Comparison of ENCODE assay signal across 1 cellular context in genomic region chr17:49763735-49764558, GRCh38.
TF ChIP-seq lines count a peak whose summit lies in the region.

Gene FAM117A (minus strand): TSS chr17:49764131. CDS start chr17:49764087, 44 bp downstream.

TF ChIP-seq in HepG2, 621 proteins besides CTCF, POLR2A, EP300 and RAD21 (continued from another document and continues in another):
- TF ChIP-seq AFF4 (CRISPR knock-in tag; IDR thresholded peaks at IDR 0.05) (no peak), SRSF1 (optimal IDR thresholded peaks at IDR 0.05; ENCODE audit: low read depth, low read length) (peak; percentile 81), ZMYM3 (CRISPR knock-in tag; IDR thresholded peaks at IDR 0.05) (no peak), ZC3H4 (CRISPR knock-in tag; IDR thresholded peaks at IDR 0.05; ENCODE audit: borderline replicate concordance) (no peak), TOE1 (CRISPR knock-in tag; IDR thresholded peaks at IDR 0.05) (no peak), EEA1 (CRISPR knock-in tag; IDR thresholded peaks at IDR 0.05; ENCODE audit: borderline replicate concordance) (no peak), PLSCR1 (CRISPR knock-in tag; IDR thresholded peaks at IDR 0.05; ENCODE audit: borderline replicate concordance) (no peak), RARA (CRISPR knock-in tag; IDR thresholded peaks at IDR 0.05) (no peak), ZNF326 (CRISPR knock-in tag; IDR thresholded peaks at IDR 0.05; ENCODE audit: borderline replicate concordance) (no peak), MXD4 (CRISPR knock-in tag; IDR thresholded peaks at IDR 0.05) (no peak), PLRG1 (conservative IDR thresholded peaks at IDR 0.05) (no peak), TP53 (CRISPR knock-in tag; conservative IDR thresholded peaks at IDR 0.05) (no peak), ZNF251 (CRISPR knock-in tag; IDR thresholded peaks at IDR 0.05) (no peak), GATAD2A (CRISPR knock-in tag; IDR thresholded peaks at IDR 0.05) (no peak), THAP9 (CRISPR knock-in tag; IDR thresholded peaks at IDR 0.05; ENCODE audit: borderline replicate concordance) (0 out of 2 replicates have a peak, but pooled peaks have one; percentile 11), ZBTB33 (CRISPR knock-in tag; IDR thresholded peaks at IDR 0.05) (no peak), ZC3H13 (CRISPR knock-in tag; IDR thresholded peaks at IDR 0.05) (no peak), ZNF367 (CRISPR knock-in tag; IDR thresholded peaks at IDR 0.05; ENCODE audit: borderline replicate concordance) (no peak), ZBTB38 (CRISPR knock-in tag; IDR thresholded peaks at IDR 0.05) (no peak), TARDBP (CRISPR knock-in tag; IDR thresholded peaks at IDR 0.05) (no peak), ZNF776 (CRISPR knock-in tag; IDR thresholded peaks at IDR 0.05) (no peak), ZNF709 (CRISPR knock-in tag; IDR thresholded peaks at IDR 0.05) (no peak), ZNF510 (CRISPR knock-in tag; IDR thresholded peaks at IDR 0.05; ENCODE audit: low read depth) (0 out of 2 replicates have a peak, but pooled peaks have one; percentile 7), MTF2 (CRISPR knock-in tag; IDR thresholded peaks at IDR 0.05; ENCODE audit: borderline replicate concordance) (no peak), ZNF746 (CRISPR knock-in tag; IDR thresholded peaks at IDR 0.05) (no peak), POLR2AphosphoS5 (IDR thresholded peaks at IDR 0.05; ENCODE audit: low read depth, low read length) (peak; percentile 97), SMARCC2 (IDR thresholded peaks at IDR 0.05) (no peak), ZNF337 (CRISPR knock-in tag; IDR thresholded peaks at IDR 0.05; ENCODE audit: borderline replicate concordance, low read depth) (no peak; the same call in 1 of the 2 replicates), ZNF274 (CRISPR knock-in tag; IDR thresholded peaks at IDR 0.05) (no peak), FOXK1 (CRISPR knock-in tag; IDR thresholded peaks at IDR 0.05; ENCODE audit: borderline replicate concordance, low read depth) (peak; percentile 14; the same call in 1 of the 2 replicates), ZNF644 (CRISPR knock-in tag; IDR thresholded peaks at IDR 0.05; ENCODE audit: low read depth) (no peak), ZSCAN20 (CRISPR knock-in tag; IDR thresholded peaks at IDR 0.05; ENCODE audit: borderline replicate concordance) (no peak), SAP130 (CRISPR knock-in tag; IDR thresholded peaks at IDR 0.05; ENCODE audit: low read depth) (peak; percentile 43), HNF1B (CRISPR knock-in tag; IDR thresholded peaks at IDR 0.05) (no peak), AKAP8 (CRISPR knock-in tag; IDR thresholded peaks at IDR 0.05) (no peak), TAF15 (IDR thresholded peaks at IDR 0.05; ENCODE audit: low read depth, low read length, poor library complexity, severe bottlenecking) (no peak), SP1 (IDR thresholded peaks at IDR 0.05) (no peak), SP1 (CRISPR knock-in tag; IDR thresholded peaks at IDR 0.05) (peak; percentile 90), HMG20A (CRISPR knock-in tag; IDR thresholded peaks at IDR 0.05; ENCODE audit: borderline replicate concordance) (no peak), HHEX (CRISPR knock-in tag; IDR thresholded peaks at IDR 0.05) (no peak), BCL3 (CRISPR knock-in tag; IDR thresholded peaks at IDR 0.05) (no peak), ZNF513 (CRISPR knock-in tag; conservative IDR thresholded peaks at IDR 0.05) (no peak), NFYC (CRISPR knock-in tag; IDR thresholded peaks at IDR 0.05) (peak; percentile 96), HMG20B (CRISPR knock-in tag; conservative IDR thresholded peaks at IDR 0.05) (no peak)
